Comparison of ENCODE assay signal across 6 cellular contexts in genomic region chr1:145886390-145886789, GRCh38. TPM values are rescaled to one million over a fixed set of nuclear protein-coding genes. Genes with fewer than 3 reads are reported as not detected.
DNase-seq lines count a peak whose midpoint lies in the region; ATAC-seq, FAIRE-seq and TF ChIP-seq lines count a peak whose summit lies in the region.

No MANE protein-coding gene starts in this region.

- FAIRE-seq in GM12891 (lab: Jason Lieb, UNC): no peak
- no peak for FAIRE-seq in GM19239 (lab: Jason Lieb, UNC)

- H2BK5ac ChIP-seq in mesendoderm (ENCODE audit: low read length): no peak overlapping the region

- no peak overlapping the region for H4K8ac ChIP-seq in mesendoderm (ENCODE audit: low read depth, low read length)

- no peak overlapping the region for H3K18ac ChIP-seq in mesendoderm (ENCODE audit: low read length)

- H3K36me3 Mint-ChIP-seq in CD4-positive, CD25-positive, alpha-beta regulatory T cell: no peaks in the 10 kb centered on the region
- no peaks in the 10 kb centered on the region for H3K36me3 Mint-ChIP-seq in activated T-helper 1 cell treated with anti-CD3 and anti-CD28 coated beads, Interleukin-12 subunit alpha, Interleukin-12 subunit beta, Interleukin-2, Interleukin-4 antibody, amounts not matched to agents 30 ng/mL and 10 ng/mL and 1 ng/mL, durations not matched to agents 14 hours and 24 hours and 36 hours (ENCODE audit: low read depth)

- DNase-seq in CD4-positive, CD25-positive, alpha-beta regulatory T cell: no peak
- DNase-seq in activated T-helper 1 cell treated with anti-CD3 and anti-CD28 coated beads, Interleukin-12 subunit alpha, Interleukin-12 subunit beta, Interleukin-2, Interleukin-4 antibody, amounts not matched to agents 30 ng/mL and 10 ng/mL and 1 ng/mL, durations not matched to agents 14 hours and 24 hours and 36 hours (ENCODE audit: low spot score): no peak
- DNase-seq in mesendoderm (no peak), GM12891 (ENCODE audit: insufficient read length, low spot score) (no peak), NCI-H146 treated with DMSO at 0.1 percent for 48 hours (lab: John Stamatoyannopoulos, UW; ENCODE audit: unreplicated experiment) (no peak), GM19239 (ENCODE audit: insufficient read length, low spot score) (no peak)

- no CpG with 5 or more reads among the region's 11 CpGs for WGBS in mesendoderm (ENCODE audit: extremely low coverage, insufficient coverage, low lambda C conversion rate)

- H3K4me2 ChIP-seq in mesendoderm (ENCODE audit: low read length): no peak overlapping the region

- H3K23ac ChIP-seq in mesendoderm (ENCODE audit: low read length): no peak overlapping the region

- no peaks in the 10 kb centered on the region for H3K79me2 ChIP-seq in mesendoderm (ENCODE audit: control insufficient read depth, insufficient read depth, low read length)

- H3K4ac ChIP-seq in mesendoderm (ENCODE audit: low read depth, low read length): no peak overlapping the region

- no peak overlapping the region for H2BK15ac ChIP-seq in mesendoderm (replicated peaks; ENCODE audit: low read depth)

- peak overlapping the region; percentile 54 for H3K4me3 ChIP-seq in CD4-positive, CD25-positive, alpha-beta regulatory T cell (ENCODE audit: low read depth, low read length)
- no peak overlapping the region for H3K4me3 ChIP-seq in mesendoderm (ENCODE audit: low read length)

- no peak overlapping the region for H4K5ac ChIP-seq in mesendoderm (ENCODE audit: low read length)

- H3K27me3 Mint-ChIP-seq in CD4-positive, CD25-positive, alpha-beta regulatory T cell: peaks cover 57% of the 10 kb centered on the region
- peaks cover 32% of the 10 kb centered on the region for H3K27me3 Mint-ChIP-seq in activated T-helper 1 cell treated with anti-CD3 and anti-CD28 coated beads, Interleukin-12 subunit alpha, Interleukin-12 subunit beta, Interleukin-2, Interleukin-4 antibody, amounts not matched to agents 30 ng/mL and 10 ng/mL and 1 ng/mL, durations not matched to agents 14 hours and 24 hours and 36 hours (ENCODE audit: insufficient read depth)

- H3K27ac ChIP-seq in CD4-positive, CD25-positive, alpha-beta regulatory T cell (ENCODE audit: insufficient read depth, low read length, poor library complexity, severe bottlenecking): no peak overlapping the region
- no peak overlapping the region for H3K27ac ChIP-seq in mesendoderm (ENCODE audit: low read depth, low read length)

- H2BK120ac ChIP-seq in mesendoderm (ENCODE audit: low read depth, low read length): no peak overlapping the region

- H3K9ac ChIP-seq in mesendoderm (ENCODE audit: low read length): peak overlapping the region; percentile 4

- H3K9me3 Mint-ChIP-seq in CD4-positive, CD25-positive, alpha-beta regulatory T cell: no peaks in the 10 kb centered on the region
- H3K9me3 Mint-ChIP-seq in activated T-helper 1 cell treated with anti-CD3 and anti-CD28 coated beads, Interleukin-12 subunit alpha, Interleukin-12 subunit beta, Interleukin-2, Interleukin-4 antibody, amounts not matched to agents 30 ng/mL and 10 ng/mL and 1 ng/mL, durations not matched to agents 14 hours and 24 hours and 36 hours: no peaks in the 10 kb centered on the region

- no peak for ATAC-seq in CD4-positive, CD25-positive, alpha-beta regulatory T cell (ENCODE audit: low read depth in 2 of 2)

- H3K9me3 ChIP-seq in CD4-positive, CD25-positive, alpha-beta regulatory T cell (ENCODE audit: control insufficient read depth in 2 of 2, low read length in 2 of 2): no peaks in the 10 kb centered on the region

- H3K56ac ChIP-seq in mesendoderm (ENCODE audit: low read length): peak overlapping the region; percentile 44

- H3K4me1 Mint-ChIP-seq in CD4-positive, CD25-positive, alpha-beta regulatory T cell: peaks cover 0 to 21% (median 11%) of the 10 kb centered on the region in 4 donors
- peaks cover 25% of the 10 kb centered on the region for H3K4me1 Mint-ChIP-seq in activated T-helper 1 cell treated with anti-CD3 and anti-CD28 coated beads, Interleukin-12 subunit alpha, Interleukin-12 subunit beta, Interleukin-2, Interleukin-4 antibody, amounts not matched to agents 30 ng/mL and 10 ng/mL and 1 ng/mL, durations not matched to agents 14 hours and 24 hours and 36 hours (ENCODE audit: low read depth)

- peaks cover 11% of the 10 kb centered on the region for H3K4me1 ChIP-seq in CD4-positive, CD25-positive, alpha-beta regulatory T cell (ENCODE audit: control insufficient read depth, insufficient read depth, low read length, poor library complexity, severe bottlenecking)
- H3K4me1 ChIP-seq in mesendoderm (ENCODE audit: control insufficient read depth, low read depth, low read length): no peaks in the 10 kb centered on the region

- no peak for TF ChIP-seq POLR2A in GM12891 (IDR thresholded peaks at IDR 0.05; ENCODE audit: low read depth, low read length)

- no peaks in the 10 kb centered on the region for H3K79me1 ChIP-seq in mesendoderm (ENCODE audit: low read length)

- peaks cover 14% of the 10 kb centered on the region for H3K27me3 ChIP-seq in CD4-positive, CD25-positive, alpha-beta regulatory T cell (ENCODE audit: control insufficient read depth, insufficient read depth, low read length)
- peaks cover 2% of the 10 kb centered on the region for H3K27me3 ChIP-seq in mesendoderm (ENCODE audit: insufficient read depth, low read length, poor library complexity)

- peak overlapping the region; percentile 76 to 91 (median 87) for H3K4me3 Mint-ChIP-seq in CD4-positive, CD25-positive, alpha-beta regulatory T cell
- peak overlapping the region; percentile 78 for H3K4me3 Mint-ChIP-seq in activated T-helper 1 cell treated with anti-CD3 and anti-CD28 coated beads, Interleukin-12 subunit alpha, Interleukin-12 subunit beta, Interleukin-2, Interleukin-4 antibody, amounts not matched to agents 30 ng/mL and 10 ng/mL and 1 ng/mL, durations not matched to agents 14 hours and 24 hours and 36 hours

- H2AK5ac ChIP-seq in mesendoderm (ENCODE audit: low read length): no peak overlapping the region

- no peaks in the 10 kb centered on the region for H3K36me3 ChIP-seq in CD4-positive, CD25-positive, alpha-beta regulatory T cell (ENCODE audit: control insufficient read depth, insufficient read depth, low read length)
- H3K36me3 ChIP-seq in mesendoderm (ENCODE audit: control insufficient read depth, insufficient read depth, low read length): no peaks in the 10 kb centered on the region

- H3K27ac Mint-ChIP-seq in CD4-positive, CD25-positive, alpha-beta regulatory T cell: no peak overlapping the region
- H3K27ac Mint-ChIP-seq in activated T-helper 1 cell treated with anti-CD3 and anti-CD28 coated beads, Interleukin-12 subunit alpha, Interleukin-12 subunit beta, Interleukin-2, Interleukin-4 antibody, amounts not matched to agents 30 ng/mL and 10 ng/mL and 1 ng/mL, durations not matched to agents 14 hours and 24 hours and 36 hours: no peak overlapping the region

- intact Hi-C loops in activated T-helper 1 cell treated with anti-CD3 and anti-CD28 coated beads, Interleukin-12 subunit alpha, Interleukin-12 subunit beta, Interleukin-2, Interleukin-4 antibody, amounts not matched to agents 30 ng/mL and 10 ng/mL and 1 ng/mL, durations not matched to agents 14 hours and 24 hours and 36 hours (cut with micrococcal nuclease): loop anchor here (2.0 kb wide), 1 partner anchor 42 kb away; the partner anchor contains the start of gene NUDT17

TF ChIP-seq in GM12891, 5 proteins besides CTCF, POLR2A, EP300 and RAD21 (continues in another document):
- TF ChIP-seq PAX5 (IDR thresholded peaks at IDR 0.05; ENCODE audit: insufficient read depth, low read length, severe bottlenecking): no peak
- no peak for TF ChIP-seq TAF1 (IDR thresholded peaks at IDR 0.05; ENCODE audit: low read depth, low read length)

RNA-seq across cellular contexts. Expression of gene ANKRD35, which starts 0.7 kb away (rescaled TPM):
- total RNA-seq in CD4-positive, CD25-positive, alpha-beta regulatory T cell: 0.17 TPM
- under 1 TPM; 0.24 to 0.45 (median 0.29) TPM for polyA plus RNA-seq in CD4-positive, CD25-positive, alpha-beta regulatory T cell
- 0.37 and 0.52 TPM in 2 replicates for total RNA-seq in activated T-helper 1 cell treated with anti-CD3 and anti-CD28 coated beads, Interleukin-12 subunit alpha, Interleukin-12 subunit beta, Interleukin-2, Interleukin-4 antibody, amounts not matched to agents 30 ng/mL and 10 ng/mL and 1 ng/mL, durations not matched to agents 14 hours and 24 hours and 36 hours
- polyA plus RNA-seq in mesendoderm (2013, experiment 1 of 2): 0.80 TPM
- polyA plus RNA-seq in mesendoderm (2013, experiment 2 of 2): 0.78 TPM
- polyA plus RNA-seq in GM12891 (2012; ENCODE audit: low read depth, missing spikeins): not detected

RNA-seq across cellular contexts. Expression of gene ITGA10, which starts 23.5 kb away (rescaled TPM):
- 1.1 TPM for total RNA-seq in CD4-positive, CD25-positive, alpha-beta regulatory T cell
- under 1 TPM in 2 of 4 donors, not detected in 2; 0.21 to 0.23 TPM for polyA plus RNA-seq in CD4-positive, CD25-positive, alpha-beta regulatory T cell
- 1.9 TPM in 2 replicates for total RNA-seq in activated T-helper 1 cell treated with anti-CD3 and anti-CD28 coated beads, Interleukin-12 subunit alpha, Interleukin-12 subunit beta, Interleukin-2, Interleukin-4 antibody, amounts not matched to agents 30 ng/mL and 10 ng/mL and 1 ng/mL, durations not matched to agents 14 hours and 24 hours and 36 hours
- 0.11 TPM for polyA plus RNA-seq in mesendoderm (2013, experiment 1 of 2)
- polyA plus RNA-seq in mesendoderm (2013, experiment 2 of 2): 0.10 TPM
- polyA plus RNA-seq in GM12891 (2012; ENCODE audit: low read depth, missing spikeins): 0.42 TPM

RNA-seq across cellular contexts. Expression of gene PIAS3, which starts 27.5 kb away (rescaled TPM):
- total RNA-seq in CD4-positive, CD25-positive, alpha-beta regulatory T cell: 21.9 TPM
- 10 to 100 TPM in 3 of 4 donors, 1 to 10 TPM in 1; 8.8 to 16.3 (median 11.8) TPM for polyA plus RNA-seq in CD4-positive, CD25-positive, alpha-beta regulatory T cell
- total RNA-seq in activated T-helper 1 cell treated with anti-CD3 and anti-CD28 coated beads, Interleukin-12 subunit alpha, Interleukin-12 subunit beta, Interleukin-2, Interleukin-4 antibody, amounts not matched to agents 30 ng/mL and 10 ng/mL and 1 ng/mL, durations not matched to agents 14 hours and 24 hours and 36 hours: 16.9 and 17.0 TPM in 2 replicates
- 31.2 TPM for polyA plus RNA-seq in mesendoderm (2013, experiment 1 of 2)
- 29.8 TPM for polyA plus RNA-seq in mesendoderm (2013, experiment 2 of 2)
- 10.4 TPM for polyA plus RNA-seq in GM12891 (2012; ENCODE audit: low read depth, missing spikeins)

RNA-seq across cellular contexts. Expression of gene PEX11B, which starts 32.1 kb away (rescaled TPM):
- 14.2 TPM for total RNA-seq in CD4-positive, CD25-positive, alpha-beta regulatory T cell
- 10 to 100 TPM; 50.4 to 71.8 (median 64.5) TPM for polyA plus RNA-seq in CD4-positive, CD25-positive, alpha-beta regulatory T cell
- total RNA-seq in activated T-helper 1 cell treated with anti-CD3 and anti-CD28 coated beads, Interleukin-12 subunit alpha, Interleukin-12 subunit beta, Interleukin-2, Interleukin-4 antibody, amounts not matched to agents 30 ng/mL and 10 ng/mL and 1 ng/mL, durations not matched to agents 14 hours and 24 hours and 36 hours: 30.6 and 31.2 TPM in 2 replicates
- polyA plus RNA-seq in mesendoderm (2013, experiment 1 of 2): 6.8 TPM
- 6.1 TPM for polyA plus RNA-seq in mesendoderm (2013, experiment 2 of 2)
- polyA plus RNA-seq in GM12891 (2012; ENCODE audit: low read depth, missing spikeins): 33.9 TPM

RNA-seq across cellular contexts. Expression of gene RBM8A, which starts 40.9 kb away (rescaled TPM):
- total RNA-seq in CD4-positive, CD25-positive, alpha-beta regulatory T cell: 143 TPM
- 100 to 1,000 TPM; 143 to 176 (median 154) TPM for polyA plus RNA-seq in CD4-positive, CD25-positive, alpha-beta regulatory T cell
- 331 and 354 TPM in 2 replicates for total RNA-seq in activated T-helper 1 cell treated with anti-CD3 and anti-CD28 coated beads, Interleukin-12 subunit alpha, Interleukin-12 subunit beta, Interleukin-2, Interleukin-4 antibody, amounts not matched to agents 30 ng/mL and 10 ng/mL and 1 ng/mL, durations not matched to agents 14 hours and 24 hours and 36 hours
- 413 TPM for polyA plus RNA-seq in mesendoderm (2013, experiment 1 of 2)
- polyA plus RNA-seq in mesendoderm (2013, experiment 2 of 2): 408 TPM
- 178 TPM for polyA plus RNA-seq in GM12891 (2012; ENCODE audit: low read depth, missing spikeins)
